14 cellular contexts compared by ENCODE assay signal in the genomic region with DNA sequence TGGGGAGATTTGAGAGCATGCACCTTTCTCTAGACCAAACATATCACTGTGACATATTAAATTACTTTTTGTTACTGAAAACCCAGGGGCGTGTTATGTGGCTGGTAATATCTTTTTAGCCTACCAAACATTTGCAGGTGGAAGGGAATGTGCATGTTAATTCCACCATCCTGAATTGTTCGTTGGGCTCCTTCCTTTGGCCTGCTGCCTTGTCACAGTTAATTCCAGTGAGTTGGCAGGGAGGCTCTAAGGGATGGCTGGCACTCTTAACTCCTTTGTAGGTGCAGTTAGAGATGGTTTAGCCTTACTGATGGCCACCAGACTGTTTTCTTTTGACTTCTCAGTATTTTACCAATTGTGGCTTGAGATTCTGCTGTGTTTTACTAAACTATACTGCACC.
DNase-seq lines count a peak whose midpoint lies in the region; ATAC-seq, FAIRE-seq and TF ChIP-seq lines count a peak whose summit lies in the region.
"Had no signal": no experiment of that assay in that cellular context is flagged by ENCODE, and none has a peak within 500 bp of the region (broad histone marks: within the 10 kb centered on the region; RNA-seq: fewer than 3 reads in every experiment).

No MANE protein-coding gene starts in this region.

- CTCF ChIA-PET in endothelial cell of umbilical vein (lab: Charles Lee): interaction anchor here (0.6 to 1.8 kb wide), 4 partner anchors 31 to 393 kb away, joined by 3 to 9 read pairs (median 6); a partner anchor contains a TSS
- CTCF ChIA-PET in OCI-LY7 (lab: Charles Lee; ENCODE audit: unreplicated experiment): no interaction called here

- DNase-seq in NCI-H446 (lab: John Stamatoyannopoulos, UW): peak; percentile 20 to 34
- no peak for DNase-seq in NCI-H446 treated with DMSO at 0.1 percent for 48 hours (lab: John Stamatoyannopoulos, UW)
- DNase-seq in endothelial cell of umbilical vein (ENCODE audit: low read depth, low spot score): peak; percentile 31
- DNase-seq in mesenchymal stem cell: no peak
- no peak for DNase-seq in tibial nerve (ENCODE audit: low spot score in 2 of 2)
- no peak for DNase-seq in HT-29 (ENCODE audit: low spot score)
- no peak for DNase-seq in OCI-LY7 (ENCODE audit: low spot score)
- DNase-seq: activated CD8-positive, alpha-beta memory T cell treated with anti-CD3 and anti-CD28 coated beads for 24 hours; endodermal cell; NCI-H1694; PC-3; sigmoid colon had no signal

- H3K4me3 ChIP-seq in endothelial cell of umbilical vein (replicated peaks in 1 of 3; ENCODE audit: insufficient read depth in 1 of 3, low read depth in 1 of 3, low read length in 3 of 3) (peak overlapping the region in 1 of 3 experiments; percentile 7), mesenchymal stem cell (ENCODE audit: insufficient read depth in 1 of 2, low read depth in 1 of 2, low read length in 2 of 2) (no peak overlapping the region), tibial nerve (no peak overlapping the region), OCI-LY7 (ENCODE audit: low read depth, low read length, poor library complexity, severe bottlenecking) (no peak overlapping the region)
- H3K4me3 ChIP-seq: sigmoid colon had no signal

- peak overlapping the region in 1 of 2 experiments; percentile 7 for H3K14ac ChIP-seq in mesenchymal stem cell (ENCODE audit: low read length in 2 of 2)

- peak overlapping the region; percentile 62 for H3K4me2 ChIP-seq in endothelial cell of umbilical vein (ENCODE audit: insufficient read depth, low read length)
- no peak overlapping the region for H3K4me2 ChIP-seq in mesenchymal stem cell (ENCODE audit: low read length, poor library complexity, severe bottlenecking)
- H3K4me2 ChIP-seq in OCI-LY7 (ENCODE audit: low read length): no peak overlapping the region

- no peaks in the 10 kb centered on the region for H3K9me3 ChIP-seq in endothelial cell of umbilical vein (replicated peaks; ENCODE audit: control insufficient read depth, insufficient read depth, low read length)
- no peaks in the 10 kb centered on the region for H3K9me3 ChIP-seq in mesenchymal stem cell (ENCODE audit: control insufficient read depth, low read length)
- no peaks in the 10 kb centered on the region for H3K9me3 ChIP-seq in tibial nerve
- no peaks in the 10 kb centered on the region; the same call in 1 of the 2 replicates for H3K9me3 ChIP-seq in OCI-LY7 (ENCODE audit: low read length)
- H3K9me3 ChIP-seq: sigmoid colon had no signal

- TF ChIP-seq POLR2A in endothelial cell of umbilical vein (IDR thresholded peaks at IDR 0.05; ENCODE audit: low read depth, low read length) (no peak), tibial nerve (IDR thresholded peaks at IDR 0.05) (no peak)

- dilution Hi-C loops in endothelial cell of umbilical vein (cut with MboI; ENCODE audit: extremely low pct_ligation_motif_present, low sequenced_read_pairs): no loop called here

- H4K91ac ChIP-seq in mesenchymal stem cell (ENCODE audit: low read length): no peak overlapping the region

- H4K20me1 ChIP-seq in endothelial cell of umbilical vein (replicated peaks; ENCODE audit: control insufficient read depth, extremely low read depth, insufficient read depth, low read length) (peaks cover 3% of the 10 kb centered on the region), OCI-LY7 (ENCODE audit: insufficient read depth, low read length) (no peaks in the 10 kb centered on the region)

- no peak for ATAC-seq in SK-N-SH treated with all-trans-retinoic acid at 6 μM for 48 hours
- ATAC-seq: activated naive CD4-positive, alpha-beta T cell treated with anti-CD3 and anti-CD28 coated beads, Interleukin-2, amount 50 U/mL, for 72 hours; PC-3 had no signal

- no peak for FAIRE-seq in endothelial cell of umbilical vein (lab: Jason Lieb, UNC)

- no peak for TF ChIP-seq CTCF in endothelial cell of umbilical vein (IDR thresholded peaks at IDR 0.05; ENCODE audit: extremely low read depth in 1 of 2, insufficient read depth in 1 of 2, low read depth in 1 of 2, low read length in 2 of 2)
- TF ChIP-seq CTCF in tibial nerve (IDR thresholded peaks at IDR 0.05): no peak
- no peak for TF ChIP-seq CTCF in OCI-LY7 (conservative IDR thresholded peaks at IDR 0.05; ENCODE audit: low read length)

- no peak overlapping the region for H2BK15ac ChIP-seq in mesenchymal stem cell (ENCODE audit: low read depth, poor library complexity, severe bottlenecking)

- peaks cover 35% of the 10 kb centered on the region for H3K79me2 ChIP-seq in endothelial cell of umbilical vein (ENCODE audit: control insufficient read depth, insufficient read depth, low read length)
- H3K79me2 ChIP-seq in OCI-LY7 (ENCODE audit: insufficient read depth, low read depth, low read length): no peaks in the 10 kb centered on the region

- H3K9me2 ChIP-seq in OCI-LY7 (ENCODE audit: insufficient read depth, low read length): no peaks in the 10 kb centered on the region

- intact Hi-C loops in endothelial cell of umbilical vein (cut with micrococcal nuclease): no loop called here
- intact Hi-C loops in OCI-LY7 (cut with micrococcal nuclease; ENCODE audit: unreplicated experiment): no loop called here

- no peak overlapping the region for H2AK5ac ChIP-seq in mesenchymal stem cell (ENCODE audit: low read length, severe bottlenecking)

- H3K36me3 ChIP-seq in endothelial cell of umbilical vein (ENCODE audit: control insufficient read depth in 2 of 2, extremely low read depth in 1 of 2, insufficient read depth in 2 of 2, low read length in 2 of 2) (no peaks in the 10 kb centered on the region), mesenchymal stem cell (ENCODE audit: control insufficient read depth in 1 of 2, insufficient read depth in 2 of 2, low read depth in 1 of 2, low read length in 2 of 2) (no peaks in the 10 kb centered on the region), tibial nerve (no peaks in the 10 kb centered on the region), OCI-LY7 (ENCODE audit: insufficient read depth, low read length) (no peaks in the 10 kb centered on the region)
- H3K36me3 ChIP-seq: sigmoid colon had no signal

- H3K4me1 ChIP-seq in endothelial cell of umbilical vein (ENCODE audit: control insufficient read depth, extremely low read depth, insufficient read depth, low read length): peaks cover 36% of the 10 kb centered on the region
- peaks cover 1% of the 10 kb centered on the region for H3K4me1 ChIP-seq in mesenchymal stem cell (ENCODE audit: control insufficient read depth, insufficient read depth, low read depth, low read length)
- H3K4me1 ChIP-seq in tibial nerve: peaks cover 0 to 72% (median 57%) of the 10 kb centered on the region in 4 donors
- peaks cover 5% of the 10 kb centered on the region for H3K4me1 ChIP-seq in OCI-LY7 (ENCODE audit: insufficient read depth, low read length, poor library complexity, severe bottlenecking)

- H3K9me1 ChIP-seq in endothelial cell of umbilical vein (replicated peaks; ENCODE audit: control insufficient read depth, extremely low read depth, insufficient read depth, low read length): no peaks in the 10 kb centered on the region

- no peak overlapping the region for H3K23ac ChIP-seq in mesenchymal stem cell (ENCODE audit: low read length in 2 of 2)

- WGBS in mesenchymal stem cell: 92% methylated on average over 2 of the region's 2 CpGs
- WGBS in tibial nerve, 2 donors: 50 to 73% methylated on average over 2 of the region's 2 CpGs

- no peak overlapping the region for H3K27ac ChIP-seq in endothelial cell of umbilical vein (ENCODE audit: insufficient read depth, low read depth, low read length)
- no peak overlapping the region for H3K27ac ChIP-seq in mesenchymal stem cell (ENCODE audit: low read length, poor library complexity, severe bottlenecking)
- H3K27ac ChIP-seq in tibial nerve: peak overlapping the region in 3 of 4 donors; percentile 59 to 81 (median 79)
- H3K27ac ChIP-seq in OCI-LY7 (ENCODE audit: low read depth, low read length, poor library complexity, severe bottlenecking): no peak overlapping the region

- H4K8ac ChIP-seq in mesenchymal stem cell (ENCODE audit: low read length): no peak overlapping the region

- no TSS peak for BruUV-seq in endothelial cell of umbilical vein (replicated peaks; lab: Mats Ljungman, UMichigan)
- no TSS peak for BruUV-seq in OCI-LY7 (replicated peaks; lab: Mats Ljungman, UMichigan)

- peak overlapping the region in 1 of 2 experiments; percentile 82 for H3K4ac ChIP-seq in mesenchymal stem cell (ENCODE audit: low read depth in 1 of 2, low read length in 2 of 2)

- H2BK5ac ChIP-seq in mesenchymal stem cell (ENCODE audit: low read depth, low read length, poor library complexity, severe bottlenecking): no peak overlapping the region

- no peaks in the 10 kb centered on the region for H3K27me3 ChIP-seq in endothelial cell of umbilical vein (ENCODE audit: control insufficient read depth in 2 of 2, insufficient read depth in 2 of 2, low read length in 2 of 2)
- no peaks in the 10 kb centered on the region for H3K27me3 ChIP-seq in mesenchymal stem cell (ENCODE audit: control insufficient read depth in 1 of 2, insufficient read depth in 1 of 2, low read length in 2 of 2)
- H3K27me3 ChIP-seq in tibial nerve: no peaks in the 10 kb centered on the region
- H3K27me3 ChIP-seq: sigmoid colon had no signal

- no peak overlapping the region for H3K9ac ChIP-seq in endothelial cell of umbilical vein (replicated peaks; ENCODE audit: extremely low read depth, insufficient read depth, low read length)
- H3K9ac ChIP-seq in mesenchymal stem cell (ENCODE audit: low read length): peak overlapping the region; percentile 76

- no peak overlapping the region for H2AFZ ChIP-seq in endothelial cell of umbilical vein (ENCODE audit: low read depth, low read length)
- H2AFZ ChIP-seq in mesenchymal stem cell (ENCODE audit: low read depth, low read length): no peak overlapping the region
- H2AFZ ChIP-seq in OCI-LY7 (ENCODE audit: low read length): no peak overlapping the region

- H2BK12ac ChIP-seq in mesenchymal stem cell (ENCODE audit: low read length in 2 of 2): peak overlapping the region in 1 of 2 experiments; percentile 77

- POLR2A ChIA-PET in endothelial cell of umbilical vein (lab: Charles Lee) (no interaction called here), OCI-LY7 (lab: Charles Lee) (interaction anchor here (1.2 to 1.3 kb wide), 2 partner anchors 16 to 102 kb away, joined by 3 to 5 read pairs; no protein-coding TSS in a partner anchor)

- no peak overlapping the region for H2BK120ac ChIP-seq in mesenchymal stem cell (ENCODE audit: low read depth, low read length)

- TF ChIP-seq EP300 in tibial nerve (IDR thresholded peaks at IDR 0.05): no peak

- H3K18ac ChIP-seq in mesenchymal stem cell (ENCODE audit: low read depth in 1 of 2, low read length in 2 of 2): peak overlapping the region in 1 of 2 experiments; percentile 73

- H3K79me1 ChIP-seq in mesenchymal stem cell (replicated peaks; ENCODE audit: low read length, poor library complexity, severe bottlenecking): peaks cover 13% of the 10 kb centered on the region

TF ChIP-seq in SK-N-SH treated with all-trans-retinoic acid at 6 μM for 48 hours, 23 proteins besides CTCF, POLR2A, EP300 and RAD21 (continues in another document):
- TF ChIP-seq ZFP3 (CRISPR knock-in tag; IDR thresholded peaks at IDR 0.05) (no peak), ZNF70 (CRISPR knock-in tag; IDR thresholded peaks at IDR 0.05) (no peak), ZNF565 (CRISPR knock-in tag; conservative IDR thresholded peaks at IDR 0.05; ENCODE audit: low read depth) (no peak), ZNF8 (CRISPR knock-in tag; IDR thresholded peaks at IDR 0.05) (no peak), BACH2 (CRISPR knock-in tag; IDR thresholded peaks at IDR 0.05; ENCODE audit: borderline replicate concordance) (no peak), PPARA (CRISPR knock-in tag; IDR thresholded peaks at IDR 0.05; ENCODE audit: borderline replicate concordance) (no peak)

Comparison
In these comparisons a context has a peak if more than half of its experiments do, and no peak if none do; other contexts are left out.
1. DNase-seq: peak in NCI-H446 (2 of 2) and endothelial cell of umbilical vein (single experiment); none in NCI-H446 treated with DMSO at 0.1 percent for 48 hours (single experiment), mesenchymal stem cell (single experiment), tibial nerve (0 of 2), HT-29 (single experiment) and OCI-LY7 (single experiment).
2. H3K27ac ChIP-seq: peak in tibial nerve (3 of 4); none in endothelial cell of umbilical vein (single experiment), mesenchymal stem cell (single experiment) and OCI-LY7 (single experiment).